16 cellular contexts compared by ENCODE assay signal in the genomic region with DNA sequence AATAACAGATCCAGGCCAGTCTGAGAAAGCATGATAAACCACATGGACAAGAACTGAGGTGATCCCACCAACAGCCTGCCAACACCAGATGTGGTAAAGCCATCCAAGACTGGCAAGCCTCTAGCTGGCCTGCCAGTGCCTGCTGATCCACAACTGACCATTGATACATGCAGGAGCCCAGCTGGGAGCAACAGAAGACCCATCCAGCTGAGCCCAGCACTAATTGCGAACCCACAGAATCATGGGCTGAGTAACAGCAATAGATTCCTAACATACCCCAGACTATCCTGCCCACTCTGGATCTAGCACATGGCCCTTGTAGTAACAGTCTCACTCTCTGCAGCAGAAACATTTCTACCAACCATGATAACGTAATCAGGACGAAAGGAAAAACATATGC. TPM values are rescaled to one million over a fixed set of nuclear protein-coding genes. Genes with fewer than 3 reads are reported as not detected.
A peak's percentile ranks its signal among the peaks of the same experiment; 100 is the strongest.
DNase-seq lines count a peak whose midpoint lies in the region; ATAC-seq, FAIRE-seq and TF ChIP-seq lines count a peak whose summit lies in the region.
"Had no signal": no experiment of that assay in that cellular context is flagged by ENCODE, and none has a peak within 500 bp of the region (broad histone marks: within the 10 kb centered on the region; RNA-seq: fewer than 3 reads in every experiment).

No MANE protein-coding gene starts in this region.

- H3K9me3 ChIP-seq in IMR-90 (ENCODE audit: control insufficient read depth, insufficient read depth, low read length) (no peaks in the 10 kb centered on the region), astrocyte (ENCODE audit: insufficient read depth, low read depth, low read length) (peaks cover 4% of the 10 kb centered on the region)

- intact Hi-C loops in IMR-90 (cut with micrococcal nuclease), result no loop called here

- no peak for TF ChIP-seq CTCF in IMR-90 (conservative IDR thresholded peaks at IDR 0.05; ENCODE audit: low read depth, low read length)
- no peak for TF ChIP-seq CTCF in astrocyte (IDR thresholded peaks at IDR 0.05; ENCODE audit: insufficient read depth, low read depth, low read length)
- no peak for TF ChIP-seq CTCF in neural crest cell (conservative IDR thresholded peaks at IDR 0.05)

- H3K4me1 Mint-ChIP-seq in astrocyte (ENCODE audit: low read depth, unreplicated experiment) (peaks cover 13% of the 10 kb centered on the region), neural crest cell (peaks cover 49% of the 10 kb centered on the region)

- H4K20me1 ChIP-seq in IMR-90 (ENCODE audit: insufficient read depth, low read length) (no peaks in the 10 kb centered on the region), astrocyte (ENCODE audit: insufficient read depth, low read length) (no peaks in the 10 kb centered on the region)
- H4K20me1 ChIP-seq: BLaER1 treated with 17β-estradiol and CSF1 and Interleukin-3, amounts not matched to agents 10 nM and 100 nM had no signal

- no peak overlapping the region for H4K91ac ChIP-seq in IMR-90 (ENCODE audit: insufficient read depth, low read depth, low read length)

- TF ChIP-seq POLR2A in IMR-90 (IDR thresholded peaks at IDR 0.05; ENCODE audit: low read depth, low read length) (no peak), erythroblast (IDR thresholded peaks at IDR 0.05; ENCODE audit: low read length) (no peak)

- H2BK20ac ChIP-seq in IMR-90 (ENCODE audit: low read depth, low read length), result no peak overlapping the region

- H2BK120ac ChIP-seq in IMR-90 (ENCODE audit: low read depth, low read length), result no peak overlapping the region

- H3K9me1 ChIP-seq in IMR-90 (ENCODE audit: insufficient read depth, low read length), result peaks cover 27% of the 10 kb centered on the region

- H3K14ac ChIP-seq in IMR-90 (replicated peaks; ENCODE audit: low read depth, low read length), result no peak overlapping the region

- no peak overlapping the region for H3K9ac ChIP-seq in IMR-90 (ENCODE audit: low read depth, low read length)
- H3K9ac ChIP-seq in astrocyte (ENCODE audit: low read length), result no peak overlapping the region
- H3K9ac ChIP-seq: BLaER1 treated with 17β-estradiol and CSF1 and Interleukin-3, amounts not matched to agents 10 nM and 100 nM had no signal

- H3K27me3 ChIP-seq in IMR-90 (ENCODE audit: control insufficient read depth, insufficient read depth, low read length), result no peaks in the 10 kb centered on the region
- no peaks in the 10 kb centered on the region for H3K27me3 ChIP-seq in astrocyte (ENCODE audit: insufficient read depth, low read length)
- H3K27me3 ChIP-seq: BLaER1 treated with 17β-estradiol and CSF1 and Interleukin-3, amounts not matched to agents 10 nM and 100 nM had no signal

- no peak overlapping the region for H2AFZ ChIP-seq in IMR-90 (replicated peaks; ENCODE audit: low read length, poor library complexity)
- H2AFZ ChIP-seq in astrocyte (ENCODE audit: low read depth, low read length), result no peak overlapping the region

- H3K36me3 ChIP-seq in IMR-90 (ENCODE audit: control insufficient read depth, insufficient read depth, low read length), result peaks cover 53% of the 10 kb centered on the region
- H3K36me3 ChIP-seq in astrocyte (ENCODE audit: insufficient read depth, low read length), result peaks cover 13% of the 10 kb centered on the region

- H2AK9ac ChIP-seq in IMR-90 (replicated peaks; ENCODE audit: low read depth, low read length, poor library complexity), result no peak overlapping the region

- no peak for ATAC-seq in IMR-90 (ENCODE audit: low read depth)
- ATAC-seq: CD8-positive, alpha-beta T cell; HCT116 had no signal

- no peak overlapping the region for H3K27ac ChIP-seq in IMR-90 (ENCODE audit: insufficient read depth, low read length)
- no peak overlapping the region for H3K27ac ChIP-seq in astrocyte (ENCODE audit: low read depth, low read length)
- H3K27ac ChIP-seq: BLaER1 treated with 17β-estradiol and CSF1 and Interleukin-3, amounts not matched to agents 10 nM and 100 nM had no signal

- no peaks in the 10 kb centered on the region for H3K79me2 ChIP-seq in astrocyte (ENCODE audit: insufficient read depth, low read length)

- peaks cover 6% of the 10 kb centered on the region for H3K9me3 Mint-ChIP-seq in astrocyte (ENCODE audit: unreplicated experiment)
- H3K9me3 Mint-ChIP-seq in neural crest cell, result peaks cover 6% of the 10 kb centered on the region
- H3K9me3 Mint-ChIP-seq: CD8-positive, alpha-beta T cell; HFFc6 had no signal

- H3K4me2 ChIP-seq in IMR-90 (ENCODE audit: low read depth, low read length) (no peak overlapping the region), astrocyte (ENCODE audit: low read length) (no peak overlapping the region)
- H3K4me2 ChIP-seq: BLaER1 treated with 17β-estradiol and CSF1 and Interleukin-3, amounts not matched to agents 10 nM and 100 nM had no signal

- H4K8ac ChIP-seq in IMR-90 (ENCODE audit: low read depth in 2 of 2, low read length in 2 of 2), result no peak overlapping the region

- no TSS peak for BruUV-seq in IMR-90 (replicated peaks; lab: Mats Ljungman, UMichigan)

- no CpG with 5 or more reads among the region's 3 CpGs for WGBS in IMR-90 (ENCODE audit: extremely low coverage in 2 of 2, insufficient read length in 1 of 2), 2 experiments

- no peak for FAIRE-seq in astrocyte (lab: Jason Lieb, UNC)

- POLR2A ChIA-PET in IMR-90 (lab: Charles Lee; ENCODE audit: unreplicated experiment), result no interaction called here

- H3K4ac ChIP-seq in IMR-90 (ENCODE audit: low read depth, low read length), result no peak overlapping the region

- H3K36me3 Mint-ChIP-seq in astrocyte (ENCODE audit: low read depth, unreplicated experiment) (peaks cover 22% of the 10 kb centered on the region), neural crest cell (ENCODE audit: low read depth) (peaks cover 26% of the 10 kb centered on the region)
- H3K36me3 Mint-ChIP-seq: CD8-positive, alpha-beta T cell had no signal

- CTCF ChIA-PET in IMR-90 (lab: Yijun Ruan, JAX), result interaction anchor here (1.2 kb wide), 1 partner anchor 102 kb away, joined by 3 read pairs; no protein-coding TSS in a partner anchor

- H3K18ac ChIP-seq in IMR-90 (ENCODE audit: low read depth, low read length), result no peak overlapping the region

- no peak overlapping the region for H2BK15ac ChIP-seq in IMR-90 (ENCODE audit: low read depth, low read length)

- H3K56ac ChIP-seq in IMR-90 (ENCODE audit: extremely low read depth, insufficient read depth, low read length), result no peak overlapping the region

- H3K4me3 Mint-ChIP-seq in astrocyte (ENCODE audit: unreplicated experiment) (no peak overlapping the region), neural crest cell (peak overlapping the region; percentile 13)
- H3K4me3 Mint-ChIP-seq: B cell; CD8-positive, alpha-beta T cell; HFFc6 had no signal

- DNase-seq in IMR-90 (no peak), astrocyte (ENCODE audit: low read depth) (no peak), neural crest cell (ENCODE audit: low read depth, low spot score) (no peak), hypothalamus (lab: John Stamatoyannopoulos, UW) (no peak), erythroblast (lab: John Stamatoyannopoulos, UW) (no peak)
- DNase-seq in activated naive CD4-positive, alpha-beta T cell treated with Interleukin-2 at 50 U/mL for 16 hours, result no peak
- DNase-seq: Calu3; CD8-positive, alpha-beta T cell; DMS79 treated with DMSO at 0.1 percent for 48 hours; GF-D8; GOT3; H7; HFFc6 had no signal

- H2BK5ac ChIP-seq in IMR-90 (ENCODE audit: low read depth, low read length, poor library complexity, severe bottlenecking), result no peak overlapping the region

- H2AK5ac ChIP-seq in IMR-90 (ENCODE audit: low read depth, low read length), result no peak overlapping the region

- H3K27me3 Mint-ChIP-seq in astrocyte (ENCODE audit: low read depth, unreplicated experiment) (peaks cover 3% of the 10 kb centered on the region), neural crest cell (ENCODE audit: low read depth) (no peaks in the 10 kb centered on the region)
- H3K27me3 Mint-ChIP-seq: B cell had no signal

- H3K4me1 ChIP-seq in IMR-90 (ENCODE audit: control insufficient read depth, insufficient read depth, low read length), result peaks cover 9% of the 10 kb centered on the region
- no peaks in the 10 kb centered on the region for H3K4me1 ChIP-seq in astrocyte (ENCODE audit: insufficient read depth, low read length)
- H3K4me1 ChIP-seq: BLaER1 treated with 17β-estradiol and CSF1 and Interleukin-3, amounts not matched to agents 10 nM and 100 nM had no signal

- TF ChIP-seq RAD21 in IMR-90 (IDR thresholded peaks at IDR 0.05; ENCODE audit: low read length), result no peak

- in situ Hi-C loops in IMR-90 (cut with MboI; ENCODE audit: low sequenced_read_pairs), result no loop called here

- peaks cover 73 to 85% of the 10 kb centered on the region in 2 experiments for H3K79me1 ChIP-seq in IMR-90 (ENCODE audit: low read depth in 1 of 2, low read length in 2 of 2)

- H3K23ac ChIP-seq in IMR-90 (ENCODE audit: low read depth, low read length), result peak overlapping the region; percentile 16; the same call in 1 of the 2 replicates

- H3K4me3 ChIP-seq in IMR-90 (ENCODE audit: insufficient read depth, low read depth, low read length) (no peak overlapping the region), astrocyte (ENCODE audit: insufficient read depth, low read depth, low read length) (no peak overlapping the region)
- H3K4me3 ChIP-seq: BLaER1 treated with 17β-estradiol and CSF1 and Interleukin-3, amounts not matched to agents 10 nM and 100 nM had no signal

- H3K27ac Mint-ChIP-seq in astrocyte (ENCODE audit: unreplicated experiment) (peak overlapping the region; percentile 34), neural crest cell (ENCODE audit: unreplicated experiment) (no peak overlapping the region)
- H3K27ac Mint-ChIP-seq: B cell; CD8-positive, alpha-beta T cell; HFFc6 had no signal

- H4K5ac ChIP-seq in IMR-90 (ENCODE audit: low read depth, low read length), result no peak overlapping the region

- dilution Hi-C loops in IMR-90 (cut with HindIII; ENCODE audit: low sequenced_read_pairs, unreplicated experiment), result no loop called here

TF ChIP-seq in IMR-90, 13 proteins besides CTCF, POLR2A, EP300 and RAD21 (continues in another document):
- no peak for TF ChIP-seq RCOR1 (IDR thresholded peaks at IDR 0.05; ENCODE audit: insufficient replicate concordance, low read length)
- TF ChIP-seq RFX5 (IDR thresholded peaks at IDR 0.05; ENCODE audit: low read depth, low read length), result no peak
- TF ChIP-seq ELK1 (IDR thresholded peaks at IDR 0.05; ENCODE audit: borderline replicate concordance, low read depth, low read length), result no peak

RNA-seq across cellular contexts. Expression of gene MGLL, which starts 10.6 kb away (rescaled TPM):
- total RNA-seq in IMR-90 (2012; rRNA removed) (23.6 and 23.7 TPM in 2 replicates), astrocyte (24.5 and 27.3 TPM in 2 replicates), neural crest cell (11.3 and 13.3 TPM in 2 replicates)
- polyA plus RNA-seq in IMR-90 (2012; rRNA removed), result 59.9 and 60.6 TPM in 2 replicates
- polyA plus RNA-seq in IMR-90 (2012; cell fraction: cytosol; rRNA removed), result 33.0 and 76.1 TPM in 2 replicates
- polyA plus RNA-seq in IMR-90 (2012; cell fraction: nucleus; rRNA removed; ENCODE audit: low replicate concordance), result 37.3 and 45.7 TPM in 2 replicates
